In the genomic region with DNA sequence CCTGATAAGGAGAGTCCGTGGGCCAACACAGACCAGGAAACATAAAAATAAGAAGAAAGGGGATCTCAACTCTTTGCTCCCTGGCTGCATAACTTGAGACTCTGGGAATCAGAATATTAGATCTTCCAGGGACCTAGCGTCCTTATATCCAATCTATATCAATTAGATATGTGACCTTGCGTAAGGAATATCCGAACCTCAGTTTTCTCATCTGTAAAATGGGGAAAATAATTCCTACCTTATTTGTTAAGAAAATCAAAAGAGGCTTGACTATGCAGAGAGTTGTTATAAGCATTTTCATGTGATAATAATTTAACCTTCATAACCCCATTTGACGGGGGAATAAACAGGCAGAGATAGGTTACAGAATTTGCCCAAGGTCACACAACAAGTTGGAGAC, we compare ENCODE assay signal across 30 cellular contexts. TPM values are rescaled to one million over a fixed set of nuclear protein-coding genes. Genes with fewer than 3 reads are reported as not detected.
"Had no signal": no experiment of that assay in that cellular context is flagged by ENCODE, and none has a peak within 500 bp of the region (broad histone marks: within the 10 kb centered on the region; RNA-seq: fewer than 3 reads in every experiment).

No MANE protein-coding gene starts in this region.

- H3K27ac ChIP-seq: adrenal gland, body of pancreas, esophagus muscularis mucosa, gastroesophageal sphincter, heart right ventricle had no signal

- H3K4me1 ChIP-seq: adrenal gland had no signal

- FAIRE-seq: colon had no signal

- ATAC-seq: activated CD8-positive, alpha-beta T cell treated with anti-CD3 and anti-CD28 coated beads for 36 hours; effector memory CD8-positive, alpha-beta T cell; gastroesophageal sphincter; WTC11 had no signal

- H3K36me3 ChIP-seq: adrenal gland, esophagus muscularis mucosa, gastroesophageal sphincter, heart right ventricle had no signal

- H3K4me3 ChIP-seq: adrenal gland, body of pancreas, esophagus muscularis mucosa, gastroesophageal sphincter, heart right ventricle had no signal

- DNase-seq: activated CD4-positive, alpha-beta T cell treated with anti-CD3 and anti-CD28 coated beads for 1 hour; activated CD4-positive, alpha-beta T cell treated with anti-CD3 and anti-CD28 coated beads for 48 hours; activated CD4-positive, alpha-beta T cell treated with anti-CD3 and anti-CD28 coated beads, Interleukin-2, amount 50 U/mL, for 1 hour; activated CD4-positive, alpha-beta T cell treated with anti-CD3 and anti-CD28 coated beads, Interleukin-2, amount 50 U/mL, for 48 hours; activated CD8-positive, alpha-beta memory T cell treated with anti-CD3 and anti-CD28 coated beads for 24 hours; activated effector memory CD4-positive, alpha-beta T cell treated with anti-CD3 and anti-CD28 coated beads, Interleukin-2, amount 50 U/mL, for 16 hours; activated naive CD8-positive, alpha-beta T cell treated with anti-CD3 and anti-CD28 coated beads for 36 hours; activated naive CD8-positive, alpha-beta T cell treated with anti-CD3 and anti-CD28 coated beads, Interleukin-2, amount 50 U/mL, for 24 hours; activated T-cell treated with anti-CD3 and anti-CD28 coated beads, Interleukin-2, amount 50 U/mL, for 1 hour; activated T-cell treated with anti-CD3 and anti-CD28 coated beads, Interleukin-2, amount 50 U/mL, for 48 hours; adrenal gland; amygdala; aorta; body of pancreas; caudate nucleus; cortex of kidney; dermis blood vessel endothelial cell; effector CD4-positive, alpha-beta T cell; effector memory CD8-positive, alpha-beta T cell; erythroblast; foreskin melanocyte; heart right ventricle; hippocampal formation; T-helper 2 cell had no signal

- H3K27me3 ChIP-seq: adrenal gland, body of pancreas, esophagus muscularis mucosa, gastroesophageal sphincter, heart right ventricle had no signal

- H3K9me3 ChIP-seq: adrenal gland, body of pancreas, esophagus muscularis mucosa, gastroesophageal sphincter, heart right ventricle had no signal

RNA-seq across cellular contexts. Expression of a gene that starts 7.1 kb away (rescaled TPM):
- total RNA-seq: chondrocyte, WTC11 had no signal
